8 cellular contexts compared by ENCODE assay signal in genomic region chr16:4613636-4614570, GRCh38. TPM values are rescaled to one million over a fixed set of nuclear protein-coding genes. Genes with fewer than 3 reads are reported as not detected.
DNase-seq lines count a peak whose midpoint lies in the region; ATAC-seq and TF ChIP-seq lines count a peak whose summit lies in the region.

No MANE protein-coding gene starts in this region.

- in situ Hi-C loops in gastrocnemius medialis (cut with MboI; ENCODE audit: low sequenced_read_pairs in 4 of 4), result loop anchor here in 1 of 4 donors (25.0 kb wide), 1 partner anchor 102 kb away; no protein-coding TSS in a partner anchor

- peak; percentile 73 for DNase-seq in NB4 (ENCODE audit: low read depth)
- peak; percentile 71 for DNase-seq in activated effector memory CD4-positive, alpha-beta T cell treated with anti-CD3 and anti-CD28 coated beads, Interleukin-2, amount 50 U/mL, for 16 hours
- DNase-seq in heart left ventricle, result peak in 1 of 5 donors; percentile 35
- no peak for DNase-seq in gastrocnemius medialis

- peaks cover 4 to 63% (median 37%) of the 10 kb centered on the region in 12 donors for H3K4me1 ChIP-seq in heart left ventricle
- H3K4me1 ChIP-seq in gastrocnemius medialis, result peaks cover 45 to 64% of the 10 kb centered on the region in 2 donors

- peak overlapping the region; percentile 39 to 99 (median 95) for H3K27ac ChIP-seq in heart left ventricle
- H3K27ac ChIP-seq in gastrocnemius medialis, result peak overlapping the region; percentile 87 to 99 (median 96)

- H3K27me3 ChIP-seq in heart left ventricle (no peaks in the 10 kb centered on the region), gastrocnemius medialis (no peaks in the 10 kb centered on the region)

- H3K4me3 ChIP-seq in GM08714 (ENCODE audit: low read length) (peak overlapping the region; percentile 86), NB4 (ENCODE audit: low read depth, low read length) (peak overlapping the region; percentile 79), heart left ventricle (peak overlapping the region; percentile 60 to 98 (median 88)), gastrocnemius medialis (peak overlapping the region; percentile 73 to 91 (median 88))

- no peak for TF ChIP-seq CTCF in NB4 (IDR thresholded peaks at IDR 0.05; ENCODE audit: low read depth, low read length)
- no peak for TF ChIP-seq CTCF in heart left ventricle (IDR thresholded peaks at IDR 0.05)
- no peak for TF ChIP-seq CTCF in gastrocnemius medialis (IDR thresholded peaks at IDR 0.05 in 4 of 5, conservative IDR thresholded peaks at IDR 0.05 in 1 of 5)

- H3K36me3 ChIP-seq in heart left ventricle (peaks cover 0 to 11% (median 3%) of the 10 kb centered on the region in 9 donors), gastrocnemius medialis (peaks cover 0 to 6% of the 10 kb centered on the region in 2 donors)

- intact Hi-C loops in heart left ventricle (cut with DNase I) (loop anchor here in 1 of 10 donors (5.0 kb wide), 1 partner anchor 82 kb away; no protein-coding TSS in a partner anchor), gastrocnemius medialis (cut with DNase I; ENCODE audit: low total_unique reads) (loop anchor here (10.0 kb wide), 1 partner anchor 461 kb away; the partner anchor contains the start of gene ALG1)

- TF ChIP-seq POLR2A in NB4 (IDR thresholded peaks at IDR 0.05; ENCODE audit: extremely low read depth, insufficient read length) (no peak), heart left ventricle (IDR thresholded peaks at IDR 0.05) (no peak), gastrocnemius medialis (IDR thresholded peaks at IDR 0.05) (no peak)

- H3K9me3 ChIP-seq in heart left ventricle, result no peaks in the 10 kb centered on the region
- H3K9me3 ChIP-seq in gastrocnemius medialis, result no peaks in the 10 kb centered on the region

- ATAC-seq in heart left ventricle (no peak), gastrocnemius medialis (no peak), GM18873 (IDR thresholded peaks at IDR 0.05; ENCODE audit: low FRiP score, unreplicated experiment) (no peak), HG03097 (IDR thresholded peaks at IDR 0.05; ENCODE audit: low FRiP score, unreplicated experiment) (no peak), HG03469 (IDR thresholded peaks at IDR 0.05; ENCODE audit: unreplicated experiment) (no peak)

- WGBS in heart left ventricle, 4 donors, result 0 to 1% (median 0%) methylated on average over 25 to 92 of the region's 92 CpGs

RNA-seq across cellular contexts. Expression of gene UBALD1, which starts 0.8 kb away (rescaled TPM):
- 10 to 100 TPM in 8 of 9 donors, 1 to 10 TPM in 1; 9.1 to 38.9 (median 18.7) TPM for total RNA-seq in heart left ventricle
- 10 to 100 TPM; 23.7 to 33.9 TPM for polyA plus RNA-seq in heart left ventricle
- 10 to 100 TPM; 13.5 to 19.0 (median 15.4) TPM for total RNA-seq in gastrocnemius medialis

RNA-seq across cellular contexts. Expression of gene MGRN1, which starts 10.7 kb away (rescaled TPM):
- total RNA-seq in heart left ventricle (10 to 100 TPM; 28.5 to 75.0 (median 42.0) TPM), gastrocnemius medialis (10 to 100 TPM; 33.8 to 62.9 (median 55.0) TPM)
- polyA plus RNA-seq in heart left ventricle, result 10 to 100 TPM; 17.9 to 36.9 TPM

RNA-seq across cellular contexts. Expression of gene C16orf96, which starts 57.8 kb away (rescaled TPM):
- total RNA-seq in heart left ventricle, result under 1 TPM in 7 of 9 donors, not detected in 2; 0.05 to 0.19 (median 0.15) TPM
- under 1 TPM; 0.01 to 0.04 TPM for polyA plus RNA-seq in heart left ventricle
- under 1 TPM in 2 of 4 donors, not detected in 2; 0.15 to 0.59 TPM for total RNA-seq in gastrocnemius medialis

Comparison
In these comparisons a context has a peak if more than half of its experiments do, and no peak if none do; other contexts are left out.
1. DNase-seq: peak in NB4 (single experiment) and activated effector memory CD4-positive, alpha-beta T cell treated with anti-CD3 and anti-CD28 coated beads, Interleukin-2, amount 50 U/mL, for 16 hours (single experiment); none in gastrocnemius medialis (0 of 2).
2. Peak in every context shown above with its lines, with median percentiles within 50 percentile points of each other: H3K4me3 ChIP-seq.